16 cellular contexts compared by ENCODE assay signal in genomic region chr9:91285729-91286353, GRCh38.
DNase-seq lines count a peak whose midpoint lies in the region; ATAC-seq, FAIRE-seq and TF ChIP-seq lines count a peak whose summit lies in the region.
"Had no signal": no experiment of that assay in that cellular context is flagged by ENCODE, and none has a peak within 500 bp of the region (broad histone marks: within the 10 kb centered on the region; RNA-seq: fewer than 3 reads in every experiment).

No MANE protein-coding gene starts in this region.

- no peak for TF ChIP-seq EP300 in suprapubic skin (IDR thresholded peaks at IDR 0.05)

- no peaks in the 10 kb centered on the region for H3K9me3 ChIP-seq in suprapubic skin

- WGBS in suprapubic skin, result 41% methylated on average over 6 of the region's 6 CpGs

- FAIRE-seq in bronchial epithelial cell (lab: Jason Lieb, UNC) (no peak), islet of Langerhans (lab: Jason Lieb, UNC) (peak; percentile 94)
- FAIRE-seq: H1, RCC 7860 had no signal

- H3K27ac ChIP-seq in suprapubic skin, result peak overlapping the region; percentile 48
- H3K27ac ChIP-seq: cardiac muscle cell had no signal

- H3K4me1 ChIP-seq in suprapubic skin, result peaks cover 9% of the 10 kb centered on the region

- TF ChIP-seq CTCF in bronchial epithelial cell (IDR thresholded peaks at IDR 0.05; ENCODE audit: insufficient read depth, low read length, severe bottlenecking) (no peak), suprapubic skin (IDR thresholded peaks at IDR 0.05) (no peak)

- H3K4me3 ChIP-seq in bronchial epithelial cell (ENCODE audit: low read depth, low read length), result no peak overlapping the region
- no peak overlapping the region for H3K4me3 ChIP-seq in suprapubic skin
- H3K4me3 ChIP-seq: cardiac muscle cell, smooth muscle cell had no signal

- DNase-seq in activated naive CD4-positive, alpha-beta T cell treated with anti-CD3 and anti-CD28 coated beads for 36 hours, result no peak
- no peak for DNase-seq in activated naive CD4-positive, alpha-beta T cell treated with anti-CD3 and anti-CD28 coated beads, Interleukin-2, amount 50 U/mL, for 16 hours
- peak; percentile 32 for DNase-seq in bronchial epithelial cell (ENCODE audit: low read depth)
- DNase-seq in suprapubic skin (ENCODE audit: low spot score in 2 of 2), result no peak
- no peak for DNase-seq in cortex of kidney (lab: John Stamatoyannopoulos, UW)
- DNase-seq in NK-92 (lab: John Stamatoyannopoulos, UW; ENCODE audit: unreplicated experiment), result no peak
- DNase-seq: activated naive CD4-positive, alpha-beta T cell treated with anti-CD3 and anti-CD28 coated beads, Interleukin-2, amount 10 ng/mL, durations not matched to agents 7 days and 5 days; NCI-H2029 treated with DMSO at 0.1 percent for 48 hours; occipital lobe had no signal

- no peak overlapping the region for H3K4me3 Mint-ChIP-seq in activated naive CD4-positive, alpha-beta T cell treated with anti-CD3 and anti-CD28 coated beads for 36 hours
- H3K4me3 Mint-ChIP-seq: activated naive CD4-positive, alpha-beta T cell treated with anti-CD3 and anti-CD28 coated beads, Interleukin-2, amount 10 ng/mL, durations not matched to agents 7 days and 5 days; mesothelial cell of epicardium had no signal

- no peak for ATAC-seq in HG02840 (IDR thresholded peaks at IDR 0.05; ENCODE audit: low FRiP score, unreplicated experiment)

- TF ChIP-seq POLR2A in suprapubic skin (IDR thresholded peaks at IDR 0.05), result no peak

- CTCF ChIA-PET in activated naive CD4-positive, alpha-beta T cell treated with anti-CD3 and anti-CD28 coated beads for 36 hours (lab: Charles Lee), result no interaction called here

- no peaks in the 10 kb centered on the region for H3K9me3 Mint-ChIP-seq in activated naive CD4-positive, alpha-beta T cell treated with anti-CD3 and anti-CD28 coated beads for 36 hours

- H3K36me3 ChIP-seq in bronchial epithelial cell (ENCODE audit: control insufficient read depth, insufficient read depth, low read length), result no peaks in the 10 kb centered on the region
- H3K36me3 ChIP-seq in suprapubic skin, result peaks cover 4% of the 10 kb centered on the region

- H3K27me3 Mint-ChIP-seq in activated naive CD4-positive, alpha-beta T cell treated with anti-CD3 and anti-CD28 coated beads for 36 hours (ENCODE audit: low read depth), result no peaks in the 10 kb centered on the region
- H3K27me3 Mint-ChIP-seq: activated naive CD4-positive, alpha-beta T cell treated with anti-CD3 and anti-CD28 coated beads, Interleukin-2, amount 10 ng/mL, durations not matched to agents 7 days and 5 days had no signal

- peaks cover 14% of the 10 kb centered on the region for H3K4me1 Mint-ChIP-seq in activated naive CD4-positive, alpha-beta T cell treated with anti-CD3 and anti-CD28 coated beads for 36 hours (ENCODE audit: low read depth)
- H3K4me1 Mint-ChIP-seq: activated naive CD4-positive, alpha-beta T cell treated with anti-CD3 and anti-CD28 coated beads, Interleukin-2, amount 10 ng/mL, durations not matched to agents 7 days and 5 days; mesothelial cell of epicardium had no signal

- peak overlapping the region; percentile 61 for H3K27ac Mint-ChIP-seq in activated naive CD4-positive, alpha-beta T cell treated with anti-CD3 and anti-CD28 coated beads for 36 hours
- H3K27ac Mint-ChIP-seq: activated naive CD4-positive, alpha-beta T cell treated with anti-CD3 and anti-CD28 coated beads, Interleukin-2, amount 10 ng/mL, durations not matched to agents 7 days and 5 days; mesothelial cell of epicardium had no signal

- intact Hi-C loops in activated naive CD4-positive, alpha-beta T cell treated with anti-CD3 and anti-CD28 coated beads for 36 hours (cut with micrococcal nuclease), result loop anchor here (1.0 to 5.0 kb wide), 2 partner anchors 78 to 136 kb away; partner anchors contain the start of gene NFIL3

- H3K36me3 Mint-ChIP-seq in activated naive CD4-positive, alpha-beta T cell treated with anti-CD3 and anti-CD28 coated beads for 36 hours (ENCODE audit: low read depth), result peaks cover 17% of the 10 kb centered on the region

- H3K27me3 ChIP-seq in bronchial epithelial cell (ENCODE audit: control insufficient read depth, insufficient read depth, low read length), result no peaks in the 10 kb centered on the region
- no peaks in the 10 kb centered on the region for H3K27me3 ChIP-seq in suprapubic skin
- H3K27me3 ChIP-seq: cardiac muscle cell had no signal
